Comparison of ENCODE assay signal across 25 cellular contexts in genomic region chr13:99628442-99628841, GRCh38. TPM values are rescaled to one million over a fixed set of nuclear protein-coding genes. Genes with fewer than 3 reads are reported as not detected.
A peak's percentile ranks its signal among the peaks of the same experiment; 100 is the strongest.
DNase-seq lines count a peak whose midpoint lies in the region; ATAC-seq and TF ChIP-seq lines count a peak whose summit lies in the region.
"Had no signal": no experiment of that assay in that cellular context is flagged by ENCODE, and none has a peak within 500 bp of the region (broad histone marks: within the 10 kb centered on the region; RNA-seq: fewer than 3 reads in every experiment).

No MANE protein-coding gene starts in this region.

- CTCF ChIA-PET in WTC11 (lab: Charles Lee): interaction anchor here (0.9 to 1.3 kb wide), 2 partner anchors 18 to 28 kb away, joined by 3 read pairs; no protein-coding TSS in a partner anchor

- in situ Hi-C loops in G401 (cut with HindIII; ENCODE audit: low sequenced_read_pairs): no loop called here

- no peak for ATAC-seq in WTC11
- ATAC-seq in left colon: peak; percentile 79
- ATAC-seq in psoas muscle: no peak
- ATAC-seq in GM21528 (IDR thresholded peaks at IDR 0.05; ENCODE audit: low FRiP score, unreplicated experiment): no peak
- ATAC-seq: GM23338, HCT116 had no signal

- H3K27me3 ChIP-seq in psoas muscle (ENCODE audit: insufficient read depth in 3 of 3, low read length in 2 of 3): no peaks in the 10 kb centered on the region

- DNase-seq in G401 (ENCODE audit: low spot score) (peak; percentile 56), WTC11 (ENCODE audit: low spot score) (no peak), left colon (no peak), psoas muscle (no peak), 8988T (no peak), NCI-H1417 (lab: John Stamatoyannopoulos, UW) (no peak), T-helper 1 cell (no peak)
- DNase-seq: DMS53, IMR-90, NCI-H1092 treated with DMSO at 0.1 percent for 48 hours, NCI-H146, NCI-H2029, NCI-H2227 treated with DMSO at 0.1 percent for 48 hours, NCI-H510A, NCI-H748 treated with DMSO at 0.1 percent for 48 hours, PC-9, RPMI8226, SHP77 treated with DMSO at 0.1 percent for 48 hours, SW 1271 had no signal

- H3K9me3 ChIP-seq in psoas muscle: no peaks in the 10 kb centered on the region

- POLR2A ChIA-PET in WTC11 (lab: Charles Lee): interaction anchor here (1.3 kb wide), 1 partner anchor 10 kb away, joined by 3 read pairs; no protein-coding TSS in a partner anchor

- no peaks in the 10 kb centered on the region for H3K36me3 ChIP-seq in psoas muscle (ENCODE audit: insufficient read depth in 1 of 2, low read depth in 1 of 2)

- H3K27me3 Mint-ChIP-seq in WTC11 (ENCODE audit: low read depth): no peaks in the 10 kb centered on the region; the same call in 1 of the 2 replicates
- H3K27me3 Mint-ChIP-seq: B cell had no signal

- H3K4me1 ChIP-seq in psoas muscle: peaks cover 35% of the 10 kb centered on the region

- H3K4me3 Mint-ChIP-seq in WTC11: no peak overlapping the region
- H3K4me3 Mint-ChIP-seq: B cell, GM23338 had no signal

- intact Hi-C loops in left colon (cut with DNase I, micrococcal nuclease): no loop called here
- intact Hi-C loops in psoas muscle (cut with DNase I): no loop called here

- H3K27ac Mint-ChIP-seq in WTC11: peak overlapping the region; percentile 2; the same call in 1 of the 2 replicates
- H3K27ac Mint-ChIP-seq: B cell, GM23338 had no signal

- H3K4me1 Mint-ChIP-seq in WTC11: peaks cover 54% of the 10 kb centered on the region
- H3K4me1 Mint-ChIP-seq: B cell had no signal

- H3K4me3 ChIP-seq in psoas muscle: peak overlapping the region; percentile 53
- H3K4me3 ChIP-seq: GM23338, PC-9, SK-N-MC had no signal

- no peak overlapping the region for H3K27ac ChIP-seq in psoas muscle
- H3K27ac ChIP-seq: KMS-11, PC-9, SK-N-MC had no signal

- H3K9me3 Mint-ChIP-seq in WTC11: peaks cover 10% of the 10 kb centered on the region

- no peak for TF ChIP-seq CTCF in WTC11 (IDR thresholded peaks at IDR 0.05)
- TF ChIP-seq CTCF in psoas muscle (IDR thresholded peaks at IDR 0.05): no peak

- peaks cover 11% of the 10 kb centered on the region for H3K36me3 Mint-ChIP-seq in WTC11

TF ChIP-seq in WTC11, 78 proteins besides CTCF, POLR2A, EP300 and RAD21:
- TF ChIP-seq, protein P1, sequence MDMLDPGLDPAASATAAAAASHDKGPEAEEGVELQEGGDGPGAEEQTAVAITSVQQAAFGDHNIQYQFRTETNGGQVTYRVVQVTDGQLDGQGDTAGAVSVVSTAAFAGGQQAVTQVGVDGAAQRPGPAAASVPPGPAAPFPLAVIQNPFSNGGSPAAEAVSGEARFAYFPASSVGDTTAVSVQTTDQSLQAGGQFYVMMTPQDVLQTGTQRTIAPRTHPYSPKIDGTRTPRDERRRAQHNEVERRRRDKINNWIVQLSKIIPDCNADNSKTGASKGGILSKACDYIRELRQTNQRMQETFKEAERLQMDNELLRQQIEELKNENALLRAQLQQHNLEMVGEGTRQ (CRISPR knock-in tag; IDR thresholded peaks at IDR 0.05): no peak
- no peak for TF ChIP-seq ESRRA (CRISPR knock-in tag; IDR thresholded peaks at IDR 0.05; ENCODE audit: borderline replicate concordance)

RNA-seq across cellular contexts. Expression of gene CLYBL, which starts 22.0 kb away (rescaled TPM):
- total RNA-seq in G401 (2014; rRNA removed; shearing (Covaris generic)): 13.4 and 14.1 TPM in 2 replicates
- total RNA-seq in WTC11 (2021): 8.8 to 17.3 TPM (median 14.7 TPM) in 3 replicates
- 10 to 100 TPM; 28.8 to 30.3 TPM for total RNA-seq in left colon
- total RNA-seq in psoas muscle: 10 to 100 TPM; 12.6 to 25.5 (median 18.7) TPM
- 10 to 100 TPM in 2 of 3 donors, 1 to 10 TPM in 1; 6.0 to 14.7 (median 13.0) TPM for polyA plus RNA-seq in psoas muscle
